In the genomic region with DNA sequence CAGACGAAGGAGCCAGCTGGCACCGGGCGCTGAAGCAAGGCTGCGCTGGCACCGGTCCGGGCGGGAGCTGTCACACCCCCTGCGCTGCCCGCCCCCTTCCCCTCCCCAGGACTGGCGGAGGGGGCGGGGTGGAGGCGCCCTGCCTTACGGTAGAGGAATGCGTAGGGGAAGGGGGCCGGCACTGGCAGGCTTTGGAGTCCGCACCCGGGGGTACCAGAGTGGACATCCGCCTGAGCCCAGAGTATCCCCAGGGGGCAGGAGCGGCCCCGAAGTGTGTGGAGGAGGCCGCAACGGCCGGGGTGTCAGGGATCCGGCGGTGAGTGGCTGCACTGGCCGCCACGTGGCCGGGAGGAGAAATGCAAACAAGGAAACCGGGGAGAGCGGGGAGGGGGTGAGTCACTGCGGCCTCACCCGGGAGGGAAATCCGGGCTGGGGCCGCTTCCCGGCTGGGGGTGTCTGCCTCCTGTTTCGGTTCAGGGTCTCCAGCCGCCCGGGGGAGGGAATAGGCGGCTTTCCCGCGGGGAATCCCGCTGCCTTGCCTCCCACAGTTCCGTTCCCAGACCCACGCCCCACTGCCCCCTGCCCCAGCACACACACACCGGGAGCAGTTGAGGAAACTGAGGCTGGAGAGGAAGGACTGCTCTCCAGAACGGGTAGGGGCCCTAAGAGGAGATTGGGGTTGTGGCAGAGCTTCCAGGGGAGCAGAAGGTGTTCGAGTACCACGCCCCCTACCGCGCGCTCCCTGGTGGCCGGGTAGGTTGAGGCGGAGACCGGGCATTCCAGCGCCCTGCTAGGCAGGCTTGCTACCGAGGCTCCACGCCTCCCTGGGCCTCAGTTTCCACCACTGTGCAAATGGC, we compare ENCODE assay signal across 8 cellular contexts. TPM values are rescaled to one million over a fixed set of nuclear protein-coding genes. Genes with fewer than 3 reads are reported as not detected.
DNase-seq lines count a peak whose midpoint lies in the region; ATAC-seq, FAIRE-seq and TF ChIP-seq lines count a peak whose summit lies in the region.

A gene with protein sequence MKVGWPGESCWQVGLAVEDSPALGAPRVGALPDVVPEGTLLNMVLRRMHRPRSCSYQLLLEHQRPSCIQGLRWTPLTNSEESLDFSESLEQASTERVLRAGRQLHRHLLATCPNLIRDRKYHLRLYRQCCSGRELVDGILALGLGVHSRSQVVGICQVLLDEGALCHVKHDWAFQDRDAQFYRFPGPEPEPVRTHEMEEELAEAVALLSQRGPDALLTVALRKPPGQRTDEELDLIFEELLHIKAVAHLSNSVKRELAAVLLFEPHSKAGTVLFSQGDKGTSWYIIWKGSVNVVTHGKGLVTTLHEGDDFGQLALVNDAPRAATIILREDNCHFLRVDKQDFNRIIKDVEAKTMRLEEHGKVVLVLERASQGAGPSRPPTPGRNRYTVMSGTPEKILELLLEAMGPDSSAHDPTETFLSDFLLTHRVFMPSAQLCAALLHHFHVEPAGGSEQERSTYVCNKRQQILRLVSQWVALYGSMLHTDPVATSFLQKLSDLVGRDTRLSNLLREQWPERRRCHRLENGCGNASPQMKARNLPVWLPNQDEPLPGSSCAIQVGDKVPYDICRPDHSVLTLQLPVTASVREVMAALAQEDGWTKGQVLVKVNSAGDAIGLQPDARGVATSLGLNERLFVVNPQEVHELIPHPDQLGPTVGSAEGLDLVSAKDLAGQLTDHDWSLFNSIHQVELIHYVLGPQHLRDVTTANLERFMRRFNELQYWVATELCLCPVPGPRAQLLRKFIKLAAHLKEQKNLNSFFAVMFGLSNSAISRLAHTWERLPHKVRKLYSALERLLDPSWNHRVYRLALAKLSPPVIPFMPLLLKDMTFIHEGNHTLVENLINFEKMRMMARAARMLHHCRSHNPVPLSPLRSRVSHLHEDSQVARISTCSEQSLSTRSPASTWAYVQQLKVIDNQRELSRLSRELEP (minus strand): TSS at position 47 of the 857 bp plus-strand sequence. CDS start 324 bp downstream, outside the sequence.

- no peak for FAIRE-seq in A549 (lab: Jason Lieb, UNC)

- TF ChIP-seq CTCF in A549 (IDR thresholded peaks at IDR 0.05), result peak; percentile 62
- TF ChIP-seq CTCF in activated CD8-positive, alpha-beta T cell treated with anti-CD3 and anti-CD28 coated beads for 36 hours (IDR thresholded peaks at IDR 0.05), result peak; percentile 68

- no peaks in the 10 kb centered on the region for H3K36me3 Mint-ChIP-seq in activated CD8-positive, alpha-beta T cell treated with anti-CD3 and anti-CD28 coated beads for 36 hours (ENCODE audit: low read depth)

- DNase-seq in A549 (ENCODE audit: low read depth in 1 of 2, low spot score in 1 of 2) (peak; percentile 82 to 92), NCI-H510A (lab: John Stamatoyannopoulos, UW) (peak; percentile 38), lung microvascular endothelial cell (ENCODE audit: low read depth in 2 of 2) (peak; percentile 94 to 95)
- DNase-seq in activated CD8-positive, alpha-beta T cell treated with anti-CD3 and anti-CD28 coated beads for 36 hours, result peak; percentile 71
- DNase-seq in effector memory CD4-positive, alpha-beta T cell, result peak; percentile 65 to 74 (median 66)
- peak; percentile 49 to 55 (median 51) for DNase-seq in stimulated activated CD4-positive, alpha-beta T cell treated with anti-CD3 and anti-CD28 coated beads, TNF-alpha, amount 100 ng/mL, for 48 hours (ENCODE audit: low read depth in 3 of 3)

- no peaks in the 10 kb centered on the region for H3K9me3 Mint-ChIP-seq in activated CD8-positive, alpha-beta T cell treated with anti-CD3 and anti-CD28 coated beads for 36 hours

- POLR2A ChIA-PET in A549 (lab: Yijun Ruan, JAX), result interaction anchor here (1.0 to 1.6 kb wide), 2 partner anchors 17 to 146 kb away, joined by 3 to 5 read pairs; partner anchors contain the start of gene VDR
- POLR2A ChIA-PET in activated CD8-positive, alpha-beta T cell treated with anti-CD3 and anti-CD28 coated beads for 36 hours (lab: Charles Lee), result interaction anchor here (1.2 to 2.2 kb wide), 5 partner anchors 11 to 116 kb away, joined by 3 to 6 read pairs (median 4); no protein-coding TSS in a partner anchor

- H3K4me1 ChIP-seq in A549, result peaks cover 10% of the 10 kb centered on the region
- peaks cover 30% of the 10 kb centered on the region for H3K4me1 ChIP-seq in effector memory CD4-positive, alpha-beta T cell (ENCODE audit: control insufficient read depth, insufficient read depth, low read length, poor library complexity, severe bottlenecking)

- peaks cover 30% of the 10 kb centered on the region for H3K4me1 Mint-ChIP-seq in activated CD8-positive, alpha-beta T cell treated with anti-CD3 and anti-CD28 coated beads for 36 hours (ENCODE audit: low read depth)

- H3K27me3 ChIP-seq in effector memory CD4-positive, alpha-beta T cell (replicated peaks; ENCODE audit: control insufficient read depth, insufficient read depth, low read length, poor library complexity, severe bottlenecking), result no peaks in the 10 kb centered on the region

- ATAC-seq in A549 (peak; percentile 87 to 94), HG03095 (IDR thresholded peaks at IDR 0.05; ENCODE audit: unreplicated experiment) (peak; percentile 45)
- peak; percentile 65 for ATAC-seq in activated CD8-positive, alpha-beta T cell treated with anti-CD3 and anti-CD28 coated beads for 36 hours

- H3K27me3 Mint-ChIP-seq in activated CD8-positive, alpha-beta T cell treated with anti-CD3 and anti-CD28 coated beads for 36 hours, result no peaks in the 10 kb centered on the region

- H3K9me3 ChIP-seq in A549, result no peaks in the 10 kb centered on the region
- no peaks in the 10 kb centered on the region for H3K9me3 ChIP-seq in effector memory CD4-positive, alpha-beta T cell (ENCODE audit: control insufficient read depth, low read length)

- under 1% methylated on average over 43 of the region's 57 CpGs for WGBS in A549 (ENCODE audit: missing lambda C conversion rate)

- peak within 1 kb of the TSS; percentile 80 to 94 for H3K27ac ChIP-seq in A549
- H3K27ac ChIP-seq in effector memory CD4-positive, alpha-beta T cell (ENCODE audit: insufficient read depth, low read length, poor library complexity, severe bottlenecking), result no peak within 1 kb of the TSS

- 0 out of 5 replicates have a peak, but pooled peaks of 1 of the 2 experiments have one; percentile 15 for TF ChIP-seq RAD21 in A549 (conservative IDR thresholded peaks at IDR 0.05 in 1 of 2, IDR thresholded peaks at IDR 0.05 in 1 of 2)

- peak within 1 kb of the TSS; percentile 79 for H3K4me2 ChIP-seq in A549

- peak within 1 kb of the TSS; percentile 58 for H3K4me3 ChIP-seq in A549
- H3K4me3 ChIP-seq in effector memory CD4-positive, alpha-beta T cell (ENCODE audit: insufficient read depth, low read depth, low read length, poor library complexity, severe bottlenecking), result peak within 1 kb of the TSS; percentile 73

- intact Hi-C loops in activated CD8-positive, alpha-beta T cell treated with anti-CD3 and anti-CD28 coated beads for 36 hours (cut with micrococcal nuclease), result no loop called here

- TF ChIP-seq POLR2A in A549 (IDR thresholded peaks at IDR 0.05; ENCODE audit: low read length), result peak; percentile 9; the same call in 1 of the 2 replicates
- TF ChIP-seq POLR2A in GM15510 (IDR thresholded peaks at IDR 0.05; ENCODE audit: borderline replicate concordance, extremely low read depth, insufficient read length), result peak; percentile 14

- TF ChIP-seq EP300 in A549 (IDR thresholded peaks at IDR 0.05), result no peak

- no peaks in the 10 kb centered on the region for H3K36me3 ChIP-seq in effector memory CD4-positive, alpha-beta T cell (ENCODE audit: control insufficient read depth, insufficient read depth, low read length)

- CTCF ChIA-PET in A549 (lab: Yijun Ruan, JAX), result interaction anchor here (0.9 to 43.9 kb wide), 19 partner anchors 8 to 108 kb away, joined by 3 to 1399 read pairs (median 5); partner anchors contain the start of genes ENDOU and SLC48A1
- CTCF ChIA-PET in activated CD8-positive, alpha-beta T cell treated with anti-CD3 and anti-CD28 coated beads for 36 hours (lab: Charles Lee), result interaction anchor here (0.8 to 14.5 kb wide), 16 partner anchors 9 to 614 kb away, joined by 3 to 355 read pairs (median 4); no protein-coding TSS in a partner anchor

- peak within 1 kb of the TSS; percentile 65 for H3K4me3 Mint-ChIP-seq in activated CD8-positive, alpha-beta T cell treated with anti-CD3 and anti-CD28 coated beads for 36 hours

- no peak within 1 kb of the TSS for H3K27ac Mint-ChIP-seq in activated CD8-positive, alpha-beta T cell treated with anti-CD3 and anti-CD28 coated beads for 36 hours

TF ChIP-seq in A549, 52 proteins besides CTCF, POLR2A, EP300 and RAD21 (continues in another document):
- TF ChIP-seq CHD4 (IDR thresholded peaks at IDR 0.05; ENCODE audit: borderline replicate concordance), result no peak
- TF ChIP-seq FOSL2 (IDR thresholded peaks at IDR 0.05), result peak; percentile 53; the same call in 1 of the 2 replicates
- peak; percentile 94 for TF ChIP-seq FOSL2 (CRISPR knock-in tag; IDR thresholded peaks at IDR 0.05)
- TF ChIP-seq, protein P1, sequence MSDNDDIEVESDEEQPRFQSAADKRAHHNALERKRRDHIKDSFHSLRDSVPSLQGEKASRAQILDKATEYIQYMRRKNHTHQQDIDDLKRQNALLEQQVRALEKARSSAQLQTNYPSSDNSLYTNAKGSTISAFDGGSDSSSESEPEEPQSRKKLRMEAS (IDR thresholded peaks at IDR 0.05), result peak; percentile 97
- TF ChIP-seq MAZ (IDR thresholded peaks at IDR 0.05; ENCODE audit: borderline replicate concordance, low read depth, low read length), result no peak
- TF ChIP-seq MAFK (IDR thresholded peaks at IDR 0.05; ENCODE audit: partially characterized antibody), result no peak
- TF ChIP-seq USF2 (IDR thresholded peaks at IDR 0.05), result peak; percentile 86
- TF ChIP-seq HOXB5 (CRISPR knock-in tag; IDR thresholded peaks at IDR 0.05), result no peak

RNA-seq across cellular contexts. Expression of the gene that starts here (rescaled TPM):
- polyA plus RNA-seq in A549 (2011; rRNA removed) (0.70 and 0.75 TPM in 2 replicates), A549 (2017; fragmentation: RNase III; extraction: RNeasy Plus Mini Kit Qiagen cat#74134 plus additional on column Dnase treatment) (0.69 to 0.89 TPM (median 0.88 TPM) in 3 replicates)
- 0.69 and 0.70 TPM in 2 replicates for polyA plus RNA-seq in A549 (2012; cell fraction: cytosol; rRNA removed)
- 2.3 and 2.9 TPM in 2 replicates for polyA plus RNA-seq in A549 (2012; cell fraction: nucleus; rRNA removed)
- polyA minus RNA-seq in A549 (2011; rRNA and poly(A)+ RNA removed), result 1.8 and 2.2 TPM in 2 replicates
- under 1 TPM; 0.56 to 0.58 TPM for total RNA-seq in activated CD8-positive, alpha-beta T cell treated with anti-CD3 and anti-CD28 coated beads for 36 hours
- 7.1 and 11.8 TPM in 2 replicates for total RNA-seq in lung microvascular endothelial cell

Comparison
In these comparisons a context has a peak if more than half of its experiments do, and no peak if none do; other contexts are left out.
1. Peak in DNase-seq and ATAC-seq in activated CD8-positive, alpha-beta T cell treated with anti-CD3 and anti-CD28 coated beads for 36 hours; RNA of the gene not detected or under 1 TPM.
2. DNase-seq: peak in every context shown above with its lines; median percentile 94 in lung microvascular endothelial cell; 87 in A549; 71 in activated CD8-positive, alpha-beta T cell treated with anti-CD3 and anti-CD28 coated beads for 36 hours; 66 in effector memory CD4-positive, alpha-beta T cell; 51 in stimulated activated CD4-positive, alpha-beta T cell treated with anti-CD3 and anti-CD28 coated beads, TNF-alpha, amount 100 ng/mL, for 48 hours; 38 in NCI-H510A.